36 cellular contexts compared by ENCODE assay signal in genomic region chr15:62709261-62709660, GRCh38.
"Had no signal": no experiment of that assay in that cellular context is flagged by ENCODE, and none has a peak within 500 bp of the region (broad histone marks: within the 10 kb centered on the region; RNA-seq: fewer than 3 reads in every experiment).

No MANE protein-coding gene starts in this region.

- ATAC-seq: activated CD8-positive, alpha-beta T cell treated with anti-CD3 and anti-CD28 coated beads for 36 hours; activated T-cell treated with anti-CD3 and anti-CD28 coated beads, Interleukin-2, amount 50 U/mL, for 72 hours; activated T-helper 17 cell treated with anti-CD3 and anti-CD28 coated beads, Interleukin-2, amount 50 U/mL, for 72 hours; PC-3; T-cell had no signal

- H3K4me1 ChIP-seq: ascending aorta, Peyer's patch had no signal

- H3K27ac ChIP-seq: ascending aorta, cardiac muscle cell, Peyer's patch, SJSA1, VCaP had no signal

- H3K9me2 ChIP-seq: SK-N-SH had no signal

- H3K36me3 ChIP-seq: cardiac muscle cell had no signal

- H3K27me3 ChIP-seq: ascending aorta, cardiac muscle cell, MG63, Peyer's patch, SJSA1 had no signal

- DNase-seq: activated CD4-positive, alpha-beta T cell treated with anti-CD3 and anti-CD28 coated beads for 1 hour; activated CD4-positive, alpha-beta T cell treated with anti-CD3 and anti-CD28 coated beads for 48 hours; activated CD4-positive, CD25-positive, alpha-beta regulatory T cell; activated CD8-positive, alpha-beta T cell treated with anti-CD3 and anti-CD28 coated beads for 36 hours; activated effector memory CD4-positive, alpha-beta T cell treated with anti-CD3 and anti-CD28 coated beads, Interleukin-2, amount 50 U/mL, for 16 hours; activated naive CD4-positive, alpha-beta T cell treated with Interleukin-2 at 50 U/mL for 16 hours; activated naive CD8-positive, alpha-beta T cell treated with anti-CD3 and anti-CD28 coated beads, Interleukin-2, amount 10 ng/mL, durations not matched to agents 7 days and 5 days; activated T-cell treated with anti-CD3 and anti-CD28 coated beads, Interleukin-2, amount 50 U/mL, for 1 hour; activated T-cell treated with anti-CD3 and anti-CD28 coated beads, Interleukin-2, amount 50 U/mL, for 72 hours; amygdala; Kasumi-1; KG1; MG63; NCI-H1048; NCI-H1105 treated with DMSO at 0.1 percent for 48 hours; NCI-H1436; NCI-H1694; NCI-H1930; NCI-H2081 treated with DMSO at 0.1 percent for 48 hours; NCI-H226; NCI-H446 treated with DMSO at 0.1 percent for 48 hours; NCI-H524; PC-3; Peyer's patch; RPMI8226; SHP77 treated with DMSO at 0.1 percent for 48 hours; SK-N-SH; T-cell; T-helper 2 cell; T-helper 9 cell had no signal

- H3K9me3 Mint-ChIP-seq: activated CD8-positive, alpha-beta T cell treated with anti-CD3 and anti-CD28 coated beads for 36 hours; activated naive CD4-positive, alpha-beta T cell treated with anti-CD3 and anti-CD28 coated beads, Interleukin-2, amount 50 U/mL, for 24 hours; activated naive CD8-positive, alpha-beta T cell treated with anti-CD3 and anti-CD28 coated beads, Interleukin-2, amount 10 ng/mL, durations not matched to agents 7 days and 5 days; activated T-cell treated with anti-CD3 and anti-CD28 coated beads, Interleukin-2, amount 50 U/mL, for 72 hours; activated T-helper 17 cell treated with anti-CD3 and anti-CD28 coated beads, Interleukin-2, amount 50 U/mL, for 72 hours; T-cell had no signal

- H3K9ac ChIP-seq: SK-N-SH had no signal

- H3K9me3 ChIP-seq: ascending aorta, MG63, Peyer's patch, SJSA1, SK-N-SH had no signal

- H3K27me3 Mint-ChIP-seq: activated CD8-positive, alpha-beta T cell treated with anti-CD3 and anti-CD28 coated beads for 36 hours; activated naive CD4-positive, alpha-beta T cell treated with anti-CD3 and anti-CD28 coated beads, Interleukin-2, amount 50 U/mL, for 24 hours had no signal

- H3K4me3 ChIP-seq: ascending aorta, cardiac muscle cell, MG63, Peyer's patch, SJSA1 had no signal

- H3K4me3 Mint-ChIP-seq: activated CD8-positive, alpha-beta T cell treated with anti-CD3 and anti-CD28 coated beads for 36 hours; activated naive CD4-positive, alpha-beta T cell treated with anti-CD3 and anti-CD28 coated beads, Interleukin-2, amount 50 U/mL, for 24 hours; activated naive CD8-positive, alpha-beta T cell treated with anti-CD3 and anti-CD28 coated beads, Interleukin-2, amount 10 ng/mL, durations not matched to agents 7 days and 5 days; activated T-cell treated with anti-CD3 and anti-CD28 coated beads, Interleukin-2, amount 50 U/mL, for 72 hours; activated T-helper 17 cell treated with anti-CD3 and anti-CD28 coated beads, Interleukin-2, amount 50 U/mL, for 72 hours; T-cell had no signal

- H3K27ac Mint-ChIP-seq: activated CD8-positive, alpha-beta T cell treated with anti-CD3 and anti-CD28 coated beads for 36 hours; activated naive CD4-positive, alpha-beta T cell treated with anti-CD3 and anti-CD28 coated beads, Interleukin-2, amount 50 U/mL, for 24 hours; activated naive CD8-positive, alpha-beta T cell treated with anti-CD3 and anti-CD28 coated beads, Interleukin-2, amount 10 ng/mL, durations not matched to agents 7 days and 5 days; activated T-cell treated with anti-CD3 and anti-CD28 coated beads, Interleukin-2, amount 50 U/mL, for 72 hours; activated T-helper 17 cell treated with anti-CD3 and anti-CD28 coated beads, Interleukin-2, amount 50 U/mL, for 72 hours; T-cell had no signal

- H3K36me3 Mint-ChIP-seq: activated naive CD4-positive, alpha-beta T cell treated with anti-CD3 and anti-CD28 coated beads, Interleukin-2, amount 50 U/mL, for 24 hours; activated naive CD8-positive, alpha-beta T cell treated with anti-CD3 and anti-CD28 coated beads, Interleukin-2, amount 10 ng/mL, durations not matched to agents 7 days and 5 days; T-cell had no signal

- H3K4me1 Mint-ChIP-seq: activated naive CD4-positive, alpha-beta T cell treated with anti-CD3 and anti-CD28 coated beads, Interleukin-2, amount 50 U/mL, for 24 hours; activated naive CD8-positive, alpha-beta T cell treated with anti-CD3 and anti-CD28 coated beads, Interleukin-2, amount 10 ng/mL, durations not matched to agents 7 days and 5 days; T-cell had no signal

- H3K4me2 ChIP-seq: SK-N-SH had no signal
